Comparison of ENCODE assay signal across 25 cellular contexts in genomic region chr3:31505353-31506048, GRCh38. TPM values are rescaled to one million over a fixed set of nuclear protein-coding genes. Genes with fewer than 3 reads are reported as not detected.
DNase-seq lines count a peak whose midpoint lies in the region; ATAC-seq, FAIRE-seq and TF ChIP-seq lines count a peak whose summit lies in the region.
"Had no signal": no experiment of that assay in that cellular context is flagged by ENCODE, and none has a peak within 500 bp of the region (broad histone marks: within the 10 kb centered on the region; RNA-seq: fewer than 3 reads in every experiment).

No MANE protein-coding gene starts in this region.

- H3K36me3 Mint-ChIP-seq in naive thymus-derived CD4-positive, alpha-beta T cell: peaks cover 0 to 1% (median 0%) of the 10 kb centered on the region in 5 donors

- H2BK12ac ChIP-seq in H1 (ENCODE audit: low read depth, low read length): no peak overlapping the region

- peak; percentile 73 for ATAC-seq in DND-41 (ENCODE audit: insufficient read depth, low read depth)
- no peak for ATAC-seq in naive thymus-derived CD4-positive, alpha-beta T cell
- no peak for ATAC-seq in HG03342 (IDR thresholded peaks at IDR 0.05; ENCODE audit: unreplicated experiment)
- ATAC-seq: foreskin keratinocyte had no signal

- no peaks in the 10 kb centered on the region for H3K9me3 ChIP-seq in DND-41 (ENCODE audit: insufficient read depth, low read length, severe bottlenecking)
- H3K9me3 ChIP-seq in H1 (ENCODE audit: insufficient read depth in 2 of 2, low read depth in 1 of 2, low read length in 1 of 2): no peaks in the 10 kb centered on the region
- no peaks in the 10 kb centered on the region for H3K9me3 ChIP-seq in naive thymus-derived CD4-positive, alpha-beta T cell (ENCODE audit: control insufficient read depth in 2 of 3, low read length in 3 of 3)
- H3K9me3 ChIP-seq in smooth muscle cell (replicated peaks; ENCODE audit: low read depth): no peaks in the 10 kb centered on the region
- H3K9me3 ChIP-seq: breast epithelium, thyroid gland had no signal

- H4K91ac ChIP-seq in H1 (replicated peaks; ENCODE audit: insufficient read length, low read length): no peak overlapping the region

- H3K27ac ChIP-seq in DND-41 (ENCODE audit: low read length): peak overlapping the region; percentile 23; the same call in 1 of the 2 replicates
- H3K27ac ChIP-seq in H1 (ENCODE audit: low read depth, low read length): no peak overlapping the region
- no peak overlapping the region for H3K27ac ChIP-seq in naive thymus-derived CD4-positive, alpha-beta T cell (ENCODE audit: low read depth, low read length)
- H3K27ac ChIP-seq in smooth muscle cell (ENCODE audit: low read depth): no peak overlapping the region
- H3K27ac ChIP-seq: breast epithelium, foreskin keratinocyte, KMS-11, RWPE1, SK-N-MC, thyroid gland had no signal

- H3F3A ChIP-seq in smooth muscle cell (ENCODE audit: low read depth): no peaks in the 10 kb centered on the region

- POLR2A ChIA-PET in H1 (lab: Charles Lee; ENCODE audit: partially characterized antibody): interaction anchor here (3.4 kb wide), 1 partner anchor 27 kb away, joined by 12 read pairs; the partner anchor contains the start of gene STT3B
- POLR2A ChIA-PET in naive thymus-derived CD4-positive, alpha-beta T cell (lab: Charles Lee): interaction anchor here (1.0 kb wide), 1 partner anchor 28 kb away, joined by 4 read pairs; no protein-coding TSS in a partner anchor

- peak overlapping the region; percentile 67; the same call in 1 of the 2 replicates for H2BK5ac ChIP-seq in H1 (ENCODE audit: low read depth, low read length)

- H2BK120ac ChIP-seq in H1 (replicated peaks; ENCODE audit: low read depth, low read length): peak overlapping the region; percentile 45

- no peak overlapping the region for H3K23ac ChIP-seq in H1 (ENCODE audit: insufficient read length)

- H3K9me3 Mint-ChIP-seq in naive thymus-derived CD4-positive, alpha-beta T cell: peaks cover 0 to 2% (median 0%) of the 10 kb centered on the region in 11 donors
- H3K9me3 Mint-ChIP-seq: CD4-positive, alpha-beta T cell; stimulated activated naive CD8-positive, alpha-beta T cell treated with anti-CD3 and anti-CD28 coated beads, Interleukin-15, Interleukin-2, amounts not matched to agents 100 ng/mL and 50 ng/mL, for 24 hours had no signal

- H3K4me1 Mint-ChIP-seq in naive thymus-derived CD4-positive, alpha-beta T cell: peaks cover 40 to 66% (median 49%) of the 10 kb centered on the region in 7 donors

- no peak overlapping the region for H3K4ac ChIP-seq in H1 (replicated peaks; ENCODE audit: insufficient read length, low read depth, low read length)

- DNase-seq in DND-41: no peak
- peak; percentile 13 to 33 for DNase-seq in Kasumi-1 (lab: John Stamatoyannopoulos, UW)
- no peak for DNase-seq in H1 (ENCODE audit: low read depth in 1 of 2, low spot score in 2 of 2)
- DNase-seq in naive thymus-derived CD4-positive, alpha-beta T cell: no peak
- no peak for DNase-seq in cerebellar nuclear complex (lab: John Stamatoyannopoulos, UW)
- no peak for DNase-seq in smooth muscle cell (lab: John Stamatoyannopoulos, UW; ENCODE audit: unreplicated experiment)
- DNase-seq: activated CD8-positive, alpha-beta memory T cell treated with anti-CD3 and anti-CD28 coated beads, Interleukin-2, amount 50 U/mL, for 4 hours; CD4-positive, alpha-beta T cell; DMS 273 treated with DMSO at 0.1 percent for 48 hours; effector CD8-positive, alpha-beta T cell; foreskin keratinocyte; islet precursor cell; MV-4-11; NCI-H187; NCI-H526 treated with DMSO at 0.1 percent for 48 hours; T-helper 2 cell; thyroid gland had no signal

- H3K4me3 ChIP-seq in DND-41 (ENCODE audit: low read depth in 1 of 2, low read length in 2 of 2): no peak overlapping the region
- peak overlapping the region in 2 of 4 experiments; percentile 1 to 39; a peak in 2 of 8 replicates for H3K4me3 ChIP-seq in H1 (ENCODE audit: extremely low read depth in 1 of 4, insufficient read depth in 2 of 4, low read depth in 3 of 4, low read length in 4 of 4)
- H3K4me3 ChIP-seq in naive thymus-derived CD4-positive, alpha-beta T cell (ENCODE audit: low read length): no peak overlapping the region
- H3K4me3 ChIP-seq in smooth muscle cell: no peak overlapping the region
- H3K4me3 ChIP-seq: breast epithelium, SK-N-MC, thyroid gland had no signal

- no peaks in the 10 kb centered on the region for H3K36me3 ChIP-seq in DND-41 (ENCODE audit: insufficient read depth, low read length)
- no peaks in the 10 kb centered on the region for H3K36me3 ChIP-seq in H1 (ENCODE audit: control insufficient read depth in 2 of 4, insufficient read depth in 4 of 4, low read length in 3 of 4)
- H3K36me3 ChIP-seq in naive thymus-derived CD4-positive, alpha-beta T cell (ENCODE audit: control insufficient read depth in 2 of 3, insufficient read depth in 3 of 3, low read length in 3 of 3): no peaks in the 10 kb centered on the region
- H3K36me3 ChIP-seq in smooth muscle cell (ENCODE audit: low read depth): no peaks in the 10 kb centered on the region
- H3K36me3 ChIP-seq: breast epithelium, thyroid gland had no signal

- no peaks in the 10 kb centered on the region for H4K20me1 ChIP-seq in DND-41 (ENCODE audit: insufficient read depth, low read length)
- no peaks in the 10 kb centered on the region for H4K20me1 ChIP-seq in H1 (replicated peaks in 1 of 2; ENCODE audit: control insufficient read depth in 1 of 2, insufficient read depth in 2 of 2, low read length in 2 of 2)
- H4K20me1 ChIP-seq in smooth muscle cell (ENCODE audit: low read depth): no peaks in the 10 kb centered on the region

- no peaks in the 10 kb centered on the region for H3K27me3 ChIP-seq in DND-41 (ENCODE audit: insufficient read depth, low read length, poor library complexity)
- H3K27me3 ChIP-seq in H1 (replicated peaks in 1 of 4; ENCODE audit: control insufficient read depth in 3 of 4, extremely low read depth in 1 of 4, insufficient read depth in 3 of 4, low read length in 3 of 4): peaks cover 0 to 1% (median 0%) of the 10 kb centered on the region in 4 experiments; a peak in 1 of 7 replicates
- H3K27me3 ChIP-seq in naive thymus-derived CD4-positive, alpha-beta T cell (ENCODE audit: control insufficient read depth in 2 of 2, insufficient read depth in 2 of 2, low read length in 2 of 2): no peaks in the 10 kb centered on the region
- H3K27me3 ChIP-seq in smooth muscle cell (ENCODE audit: low read depth): no peaks in the 10 kb centered on the region
- H3K27me3 ChIP-seq: breast epithelium, thyroid gland had no signal

- no peak overlapping the region for H2AK5ac ChIP-seq in H1 (ENCODE audit: low read depth, low read length)

- no peak overlapping the region for H3K56ac ChIP-seq in H1 (replicated peaks; ENCODE audit: insufficient read length, low read depth, low read length)

- H3K23me2 ChIP-seq in H1 (ENCODE audit: low read depth, low read length): no peaks in the 10 kb centered on the region

- no peak overlapping the region for H3K14ac ChIP-seq in H1 (ENCODE audit: insufficient read length)

- no peak for TF ChIP-seq RAD21 in H1 (IDR thresholded peaks at IDR 0.05 in 1 of 2, conservative IDR thresholded peaks at IDR 0.05 in 1 of 2; ENCODE audit: low read depth in 2 of 2, low read length in 2 of 2)

- TF ChIP-seq CTCF in DND-41 (IDR thresholded peaks at IDR 0.05; ENCODE audit: borderline replicate concordance, extremely low read depth, low read length, poor library complexity, severe bottlenecking): no peak
- no peak for TF ChIP-seq CTCF in H1 (IDR thresholded peaks at IDR 0.05; ENCODE audit: control extremely low read depth in 1 of 3, insufficient read depth in 1 of 3, low read depth in 1 of 3, low read length in 3 of 3)
- no peak for TF ChIP-seq CTCF in smooth muscle cell (IDR thresholded peaks at IDR 0.05; ENCODE audit: borderline replicate concordance, insufficient read depth, poor library complexity, severe bottlenecking)

- H3K4me1 ChIP-seq in DND-41 (ENCODE audit: insufficient read depth, low read length) (peaks cover 32% of the 10 kb centered on the region), H1 (replicated peaks in 1 of 4; ENCODE audit: control insufficient read depth in 3 of 4, insufficient read depth in 4 of 4, low read length in 3 of 4) (peaks cover 4 to 17% (median 11%) of the 10 kb centered on the region in 4 experiments; a peak in 6 of 7 replicates), smooth muscle cell (ENCODE audit: low read depth) (no peaks in the 10 kb centered on the region)
- H3K4me1 ChIP-seq in naive thymus-derived CD4-positive, alpha-beta T cell (ENCODE audit: control insufficient read depth in 2 of 2, insufficient read depth in 2 of 2, low read length in 2 of 2): peaks cover 26 to 33% of the 10 kb centered on the region in 2 donors
- H3K4me1 ChIP-seq: breast epithelium, foreskin keratinocyte, thyroid gland had no signal

- no peak for TF ChIP-seq EP300 in H1 (IDR thresholded peaks at IDR 0.05; ENCODE audit: borderline replicate concordance in 1 of 2, low read depth in 2 of 2, low read length in 2 of 2)

- FAIRE-seq in H1 (lab: Jason Lieb, UNC): no peak
- FAIRE-seq: colon had no signal

- TF ChIP-seq POLR2A in H1 (IDR thresholded peaks at IDR 0.05; ENCODE audit: control extremely low read depth in 1 of 2, low read depth in 2 of 2, low read length in 2 of 2): no peak

- H3K18ac ChIP-seq in H1 (ENCODE audit: extremely low read depth, low read length): no peak overlapping the region

- H2BK15ac ChIP-seq in H1 (ENCODE audit: low read length): no peak overlapping the region

- 12% methylated on average over 5 of the region's 5 CpGs; no CpG with 5 or more reads in 1 of the 2 experiments for WGBS in H1 (ENCODE audit: extremely low coverage in 1 of 2, insufficient coverage in 1 of 2, insufficient read length in 1 of 2, insufficient replicate concordance in 2 of 2, low coverage in 1 of 2, low lambda C conversion rate in 2 of 2, missing lambda C conversion rate in 1 of 2), 2 experiments
- WGBS in smooth muscle cell (ENCODE audit: low lambda C conversion rate): 41% methylated on average over 5 of the region's 5 CpGs

- H3K4me2 ChIP-seq in DND-41 (ENCODE audit: insufficient read depth, low read length) (no peak overlapping the region; the same call in 1 of the 2 replicates), H1 (ENCODE audit: insufficient read depth in 1 of 2, low read depth in 2 of 2, low read length in 2 of 2) (peak overlapping the region; percentile 32 to 60), smooth muscle cell (no peak overlapping the region)
- H3K4me2 ChIP-seq: KMS-11 had no signal

- no peak overlapping the region for H2BK20ac ChIP-seq in H1 (ENCODE audit: low read length)

- H3K79me2 ChIP-seq in DND-41 (ENCODE audit: insufficient read depth, low read length) (no peaks in the 10 kb centered on the region), H1 (ENCODE audit: control insufficient read depth in 1 of 2, insufficient read depth in 2 of 2, low read length in 2 of 2) (no peaks in the 10 kb centered on the region), smooth muscle cell (ENCODE audit: low read depth) (no peaks in the 10 kb centered on the region)

- H3K4me3 Mint-ChIP-seq in naive thymus-derived CD4-positive, alpha-beta T cell: peak overlapping the region in 7 of 10 donors; percentile 19 to 65 (median 39)
- H3K4me3 Mint-ChIP-seq: CD4-positive, alpha-beta T cell; stimulated activated naive CD8-positive, alpha-beta T cell treated with anti-CD3 and anti-CD28 coated beads, Interleukin-15, Interleukin-2, amounts not matched to agents 100 ng/mL and 50 ng/mL, for 24 hours had no signal

- no peak overlapping the region for H4K5ac ChIP-seq in H1 (ENCODE audit: insufficient read length, low read depth, low read length)

- H3K27me3 Mint-ChIP-seq in naive thymus-derived CD4-positive, alpha-beta T cell: peaks cover 0 to 5% (median 0%) of the 10 kb centered on the region in 5 donors
- H3K27me3 Mint-ChIP-seq: CD4-positive, alpha-beta T cell; stimulated activated naive CD8-positive, alpha-beta T cell treated with anti-CD3 and anti-CD28 coated beads, Interleukin-15, Interleukin-2, amounts not matched to agents 100 ng/mL and 50 ng/mL, for 24 hours had no signal

- CTCF ChIA-PET in H1 (lab: Charles Lee; ENCODE audit: partially characterized antibody): interaction anchor here (1.0 kb wide), 1 partner anchor 20 kb away, joined by 5 read pairs; no protein-coding TSS in a partner anchor
- CTCF ChIA-PET in naive thymus-derived CD4-positive, alpha-beta T cell (lab: Charles Lee): no interaction called here

- H2AFZ ChIP-seq in DND-41 (ENCODE audit: low read depth, low read length): peak overlapping the region; percentile 28
- H2AFZ ChIP-seq in H1 (ENCODE audit: low read length): peak overlapping the region; percentile 82; the same call in 1 of the 2 replicates
- H2AFZ ChIP-seq in smooth muscle cell (ENCODE audit: low read depth): no peak overlapping the region

- H4K8ac ChIP-seq in H1 (ENCODE audit: extremely low read depth, insufficient read depth, low read length): no peak overlapping the region

- intact Hi-C loops in naive thymus-derived CD4-positive, alpha-beta T cell (cut with micrococcal nuclease): no loop called here

- H3K9ac ChIP-seq in DND-41 (ENCODE audit: low read depth, low read length) (no peak overlapping the region), H1 (replicated peaks in 1 of 4; ENCODE audit: extremely low read depth in 1 of 4, low read depth in 3 of 4, low read length in 3 of 4) (no peak overlapping the region), smooth muscle cell (ENCODE audit: low read depth) (no peak overlapping the region)
- H3K9ac ChIP-seq: KMS-11 had no signal

- peak overlapping the region in 5 of 9 donors; percentile 1 to 70 (median 65) for H3K27ac Mint-ChIP-seq in naive thymus-derived CD4-positive, alpha-beta T cell
- H3K27ac Mint-ChIP-seq: CD4-positive, alpha-beta T cell; progenitor cell of endocrine pancreas; stimulated activated naive CD8-positive, alpha-beta T cell treated with anti-CD3 and anti-CD28 coated beads, Interleukin-15, Interleukin-2, amounts not matched to agents 100 ng/mL and 50 ng/mL, for 24 hours had no signal

- H3K79me1 ChIP-seq in H1 (ENCODE audit: low read depth, low read length): no peaks in the 10 kb centered on the region

RNA-seq across cellular contexts. Expression of gene STT3B, which starts 27.2 kb away (rescaled TPM):
- total RNA-seq in H1 (2021; fragmentation: NEBNext Ultra II Directional; extraction: Animal tissue kit (Norgen Biotek cat#: 25700)): 131 and 134 TPM in 2 replicates
- polyA plus RNA-seq in H1 (2011; rRNA removed) (34.2 and 43.5 TPM in 2 replicates), smooth muscle cell (79.1 and 82.0 TPM in 2 replicates)
- 53.5 TPM for polyA plus RNA-seq in H1 (2011; cell fraction: cytosol; rRNA removed)
- 26.1 TPM for polyA plus RNA-seq in H1 (2011; cell fraction: nucleus; rRNA removed)
- 43.7 to 95.2 TPM (median 53.1 TPM) in 4 replicates for polyA plus RNA-seq in H1 (2012, experiment 1 of 2)
- polyA plus RNA-seq in H1 (2012, experiment 2 of 2): 5.7 TPM
- 201 TPM for polyA plus RNA-seq in H1 (2013, experiment 1 of 2)
- 213 TPM for polyA plus RNA-seq in H1 (2013, experiment 2 of 2)
- 96.8 and 163 TPM in 2 replicates for polyA minus RNA-seq in H1 (2011; rRNA and poly(A)+ RNA removed)
- polyA minus RNA-seq in H1 (2011; cell fraction: cytosol; rRNA and poly(A)+ RNA removed): 61.3 TPM
- polyA minus RNA-seq in H1 (2011; cell fraction: nucleus; rRNA and poly(A)+ RNA removed): 84.5 TPM
- total RNA-seq in naive thymus-derived CD4-positive, alpha-beta T cell: 100 to 1,000 TPM; 115 to 149 (median 131) TPM
- polyA plus RNA-seq in naive thymus-derived CD4-positive, alpha-beta T cell: 100 to 1,000 TPM; 109 to 140 TPM
- total RNA-seq in smooth muscle cell: 191 and 214 TPM in 2 replicates

Comparison
In these comparisons a context has a peak if more than half of its experiments do, and no peak if none do; other contexts are left out.
1. DNase-seq: peak in Kasumi-1 (2 of 2); none in DND-41 (single experiment), H1 (0 of 2), naive thymus-derived CD4-positive, alpha-beta T cell (0 of 9), cerebellar nuclear complex (0 of 2) and smooth muscle cell (single experiment).
2. H3K4me2 ChIP-seq: peak in H1 (2 of 2); none in DND-41 (single experiment) and smooth muscle cell (single experiment).